9 cellular contexts compared by ENCODE assay signal in the genomic region with DNA sequence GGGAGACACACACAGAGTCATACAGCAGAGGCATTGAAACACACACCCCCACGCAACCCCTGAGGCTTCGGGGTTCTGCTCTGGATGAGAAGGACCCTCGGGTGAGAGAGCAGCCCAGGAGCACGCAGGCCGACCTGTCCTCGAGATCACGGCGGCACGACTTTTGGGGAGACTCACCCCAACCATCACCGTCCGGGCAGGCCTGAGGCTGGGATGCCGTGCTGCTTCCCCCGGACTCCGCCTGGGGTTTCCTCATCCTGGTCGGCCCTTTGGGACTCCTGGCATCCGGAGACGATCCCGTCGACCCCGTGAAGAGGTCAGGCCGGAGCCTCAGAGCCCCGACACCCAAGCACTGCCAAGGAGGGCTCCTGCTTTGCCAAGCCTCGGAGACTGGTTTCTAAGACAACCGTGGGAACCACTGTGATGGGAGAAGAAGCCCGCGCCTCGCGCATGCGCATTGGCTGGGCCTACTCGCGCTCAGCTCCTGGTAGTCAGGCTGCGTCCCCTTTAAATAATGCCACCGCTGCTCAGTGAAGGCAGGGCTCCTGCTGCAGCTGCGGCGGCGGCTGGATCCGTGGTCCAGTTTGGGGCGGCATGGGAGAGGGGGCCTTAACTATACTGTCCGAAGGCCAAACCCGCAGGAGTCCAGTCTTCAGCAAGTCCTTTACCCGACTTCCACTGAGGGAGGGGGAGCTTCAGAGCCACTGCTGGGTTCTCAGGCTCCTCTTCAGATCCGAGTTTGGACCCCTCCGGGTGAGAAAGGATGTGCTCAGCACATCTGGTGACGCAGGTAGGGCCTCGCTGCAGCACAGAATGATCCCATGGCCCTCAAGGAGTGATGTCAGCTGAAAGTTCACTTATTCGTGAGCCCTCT.
DNase-seq lines count a peak whose midpoint lies in the region; ATAC-seq, FAIRE-seq and TF ChIP-seq lines count a peak whose summit lies in the region.
"Had no signal": no experiment of that assay in that cellular context is flagged by ENCODE, and none has a peak within 500 bp of the region (broad histone marks: within the 10 kb centered on the region; RNA-seq: fewer than 3 reads in every experiment).

No MANE protein-coding gene starts in this region.

- FAIRE-seq in RCC 7860 (lab: Jason Lieb, UNC), result no peak

- H3K9me3 ChIP-seq in ascending aorta, result no peaks in the 10 kb centered on the region

- intact Hi-C loops in ascending aorta (cut with DNase I), result loop anchor here (5.0 kb wide), 1 partner anchor 246 kb away; a partner anchor contains a TSS

- H3K36me3 ChIP-seq in ascending aorta (no peaks in the 10 kb centered on the region), rectal smooth muscle tissue (ENCODE audit: control insufficient read depth, insufficient read depth, low read length) (no peaks in the 10 kb centered on the region)

- H3K27me3 ChIP-seq in ascending aorta (no peaks in the 10 kb centered on the region), rectal smooth muscle tissue (ENCODE audit: control insufficient read depth, insufficient read depth, low read length) (peaks cover 6% of the 10 kb centered on the region)

- H3K27ac ChIP-seq in ascending aorta (no peak overlapping the region), rectal smooth muscle tissue (ENCODE audit: low read depth, low read length) (no peak overlapping the region)
- H3K27ac ChIP-seq: KMS-11 had no signal

- TF ChIP-seq CTCF in ascending aorta (IDR thresholded peaks at IDR 0.05), result peak in 1 of 3 experiments; percentile 13

- DNase-seq in Daoy (ENCODE audit: low read depth) (peak; percentile 89), SK-MEL-5 (ENCODE audit: low read depth, low spot score) (peak; percentile 83), ascending aorta (ENCODE audit: low spot score in 2 of 2) (peak in 1 of 2 donors; percentile 88), hepatic stellate cell (ENCODE audit: low spot score) (peak; percentile 76), RCC 7860 (ENCODE audit: low spot score) (no peak)

- no peak overlapping the region for H3K9ac ChIP-seq in rectal smooth muscle tissue (ENCODE audit: low read length)
- H3K9ac ChIP-seq: KMS-11 had no signal

- in situ Hi-C loops in SK-MEL-5 (cut with HindIII; ENCODE audit: low pct_unique_long_range_greater_than_20kb, low sequenced_read_pairs), result no loop called here

- H3K4me3 ChIP-seq in ascending aorta (peak overlapping the region; percentile 44 to 67), rectal smooth muscle tissue (ENCODE audit: low read length) (peak overlapping the region; percentile 53)

- H3K4me1 ChIP-seq in ascending aorta, result peaks cover 0 to 6% of the 10 kb centered on the region in 2 donors
- peaks cover 4% of the 10 kb centered on the region for H3K4me1 ChIP-seq in rectal smooth muscle tissue (ENCODE audit: control insufficient read depth, insufficient read depth, low read length)

- ATAC-seq in HG03039 (IDR thresholded peaks at IDR 0.05; ENCODE audit: unreplicated experiment) (peak; percentile 73), GM19452 (IDR thresholded peaks at IDR 0.05; ENCODE audit: unreplicated experiment) (no peak)
